9 cellular contexts compared by ENCODE assay signal in the genomic region with DNA sequence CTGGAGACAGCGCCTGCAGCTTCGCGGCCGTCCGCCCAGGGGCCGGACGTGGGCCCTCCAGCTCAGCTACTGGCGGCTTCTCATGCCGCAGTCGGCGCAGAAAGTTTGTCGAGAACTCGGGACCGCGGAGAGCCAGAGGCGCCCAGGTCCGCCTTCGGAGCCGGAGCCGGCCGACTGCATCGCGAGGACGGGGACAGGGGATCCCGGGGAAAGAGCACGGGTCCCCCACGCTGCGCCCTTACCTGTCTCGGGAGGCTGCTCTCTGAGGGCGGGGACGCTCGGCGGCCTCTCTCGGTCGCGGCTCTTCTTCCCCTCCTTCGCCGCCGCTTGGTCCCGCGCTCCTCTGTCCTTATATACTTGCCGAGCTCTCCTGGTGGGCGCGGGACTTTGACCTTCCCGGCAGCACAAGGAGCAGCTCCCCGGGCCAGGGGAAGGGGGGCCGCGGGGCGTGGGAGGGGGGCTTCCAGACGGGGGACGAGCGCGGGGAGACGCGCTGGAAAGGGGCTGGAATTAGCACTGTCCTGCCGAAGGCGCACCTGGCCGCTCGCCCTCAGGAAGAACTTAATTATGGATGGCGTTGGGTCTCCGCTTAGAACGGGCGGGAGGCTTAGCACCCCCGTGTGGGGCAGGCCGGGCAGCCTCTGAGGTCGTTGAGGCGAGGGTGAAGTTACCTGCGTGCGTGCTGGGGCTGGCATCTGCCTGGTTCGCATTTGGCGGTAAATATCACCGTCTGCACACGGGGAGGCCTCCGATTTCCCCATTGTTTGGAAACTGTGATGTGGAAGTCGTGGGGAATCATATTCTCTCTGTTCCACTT. TPM values are rescaled to one million over a fixed set of nuclear protein-coding genes. Genes with fewer than 3 reads are reported as not detected.
DNase-seq lines count a peak whose midpoint lies in the region; ATAC-seq, FAIRE-seq and TF ChIP-seq lines count a peak whose summit lies in the region.
"Had no signal": no experiment of that assay in that cellular context is flagged by ENCODE, and none has a peak within 500 bp of the region (broad histone marks: within the 10 kb centered on the region; RNA-seq: fewer than 3 reads in every experiment).

A gene (minus strand): TSS at position 325 of the 817 bp plus-strand sequence. CDS start 3,808 bp downstream, outside the sequence.

- no peak for TF ChIP-seq POLR2A in ovary (IDR thresholded peaks at IDR 0.05)

- no peak for TF ChIP-seq EP300 in ovary (IDR thresholded peaks at IDR 0.05)

- POLR2A ChIA-PET in Caco-2 (lab: Charles Lee), result interaction anchor here (0.6 to 0.7 kb wide), 2 partner anchors 32 to 248 kb away, joined by 3 to 7 read pairs; no protein-coding TSS in a partner anchor

- peaks cover 4% of the 10 kb centered on the region for H3K27me3 Mint-ChIP-seq in Caco-2 (ENCODE audit: insufficient read depth, unreplicated experiment)
- H3K27me3 Mint-ChIP-seq in IgD-negative memory B cell, result peaks cover 32% of the 10 kb centered on the region
- H3K27me3 Mint-ChIP-seq in activated T-helper 17 cell treated with anti-CD3 and anti-CD28 coated beads, Interleukin-2, amount 50 U/mL, for 72 hours, result peaks cover 31% of the 10 kb centered on the region

- no peaks in the 10 kb centered on the region for H3K27me3 ChIP-seq in Caco-2 (replicated peaks; ENCODE audit: control insufficient read depth, insufficient read depth, low read length)
- H3K27me3 ChIP-seq in ovary, result peaks cover 2% of the 10 kb centered on the region

- peaks cover 6% of the 10 kb centered on the region; the same call in 1 of the 2 replicates for H3K4me1 ChIP-seq in Caco-2
- H3K4me1 ChIP-seq in ovary (ENCODE audit: insufficient read depth), result peaks cover 2% of the 10 kb centered on the region

- no peak for FAIRE-seq in RCC 7860 (lab: Jason Lieb, UNC)

- DNase-seq in Caco-2, result peak in 1 of 2 experiments; percentile 63
- DNase-seq in germinal center (ENCODE audit: low spot score), result peak; percentile 32
- DNase-seq in ovary, result peak in 2 of 5 donors; percentile 32 to 46
- DNase-seq in SHP77 (lab: John Stamatoyannopoulos, UW), result no peak
- DNase-seq in RCC 7860 (ENCODE audit: low spot score), result no peak

- intact Hi-C loops in Caco-2 (cut with micrococcal nuclease; ENCODE audit: unreplicated experiment) (loop anchor here (1.0 kb wide), 1 partner anchor 36 kb away; no protein-coding TSS in a partner anchor), ovary (cut with DNase I) (no loop called here)

- peak; percentile 74 for ATAC-seq in activated T-helper 17 cell treated with anti-CD3 and anti-CD28 coated beads, Interleukin-2, amount 50 U/mL, for 72 hours (replicated peaks)
- no peak for ATAC-seq in HG03045 (IDR thresholded peaks at IDR 0.05; ENCODE audit: unreplicated experiment)

- H3K4me3 Mint-ChIP-seq in Caco-2 (ENCODE audit: unreplicated experiment) (peak within 1 kb of the TSS; percentile 85), IgD-negative memory B cell (peak within 1 kb of the TSS; percentile 69 to 85 (median 70))
- peak within 1 kb of the TSS; percentile 71 for H3K4me3 Mint-ChIP-seq in activated T-helper 17 cell treated with anti-CD3 and anti-CD28 coated beads, Interleukin-2, amount 50 U/mL, for 72 hours

- CTCF ChIA-PET in Caco-2 (lab: Charles Lee), result interaction anchor here (0.7 to 1.3 kb wide), 5 partner anchors 10 to 339 kb away, joined by 3 to 10 read pairs (median 3); no protein-coding TSS in a partner anchor

- H3K9me3 ChIP-seq in Caco-2, result no peaks in the 10 kb centered on the region
- no peaks in the 10 kb centered on the region for H3K9me3 ChIP-seq in ovary

- H3K4me3 ChIP-seq in Caco-2 (ENCODE audit: low read depth, low read length) (peak within 1 kb of the TSS; percentile 51), ovary (peak within 1 kb of the TSS; percentile 30)
- H3K4me3 ChIP-seq: lung had no signal

- peaks cover 5% of the 10 kb centered on the region for H3K36me3 Mint-ChIP-seq in Caco-2 (ENCODE audit: insufficient read depth, unreplicated experiment)
- H3K36me3 Mint-ChIP-seq in IgD-negative memory B cell, result no peaks in the 10 kb centered on the region
- no peaks in the 10 kb centered on the region for H3K36me3 Mint-ChIP-seq in activated T-helper 17 cell treated with anti-CD3 and anti-CD28 coated beads, Interleukin-2, amount 50 U/mL, for 72 hours (ENCODE audit: low read depth)

- H3K27ac Mint-ChIP-seq in Caco-2 (ENCODE audit: unreplicated experiment), result peak within 1 kb of the TSS; percentile 49
- H3K27ac Mint-ChIP-seq in IgD-negative memory B cell, result peak within 1 kb of the TSS in 2 of 3 donors; percentile 44 to 82
- H3K27ac Mint-ChIP-seq in activated T-helper 17 cell treated with anti-CD3 and anti-CD28 coated beads, Interleukin-2, amount 50 U/mL, for 72 hours, result no peak within 1 kb of the TSS

- H3K4me1 Mint-ChIP-seq in Caco-2 (ENCODE audit: low read depth, unreplicated experiment), result no peaks in the 10 kb centered on the region
- H3K4me1 Mint-ChIP-seq in IgD-negative memory B cell, result peaks cover 16 to 28% (median 21%) of the 10 kb centered on the region in 3 donors
- H3K4me1 Mint-ChIP-seq in activated T-helper 17 cell treated with anti-CD3 and anti-CD28 coated beads, Interleukin-2, amount 50 U/mL, for 72 hours, result no peaks in the 10 kb centered on the region

- no peak within 1 kb of the TSS for H3K27ac ChIP-seq in ovary

- no peaks in the 10 kb centered on the region for H3K36me3 ChIP-seq in Caco-2 (ENCODE audit: control insufficient read depth, insufficient read depth, low read length)
- no peaks in the 10 kb centered on the region for H3K36me3 ChIP-seq in ovary

- H3K9me3 Mint-ChIP-seq in Caco-2 (ENCODE audit: unreplicated experiment), result no peaks in the 10 kb centered on the region
- H3K9me3 Mint-ChIP-seq in IgD-negative memory B cell, result no peaks in the 10 kb centered on the region
- H3K9me3 Mint-ChIP-seq in activated T-helper 17 cell treated with anti-CD3 and anti-CD28 coated beads, Interleukin-2, amount 50 U/mL, for 72 hours, result no peaks in the 10 kb centered on the region

- 4 to 6% (median 5%) methylated on average over 43 to 75 of the region's 75 CpGs for WGBS in ovary, 3 donors

- TF ChIP-seq CTCF in Caco-2 (IDR thresholded peaks at IDR 0.05; ENCODE audit: insufficient read depth in 1 of 2, low read depth in 1 of 2, low read length in 1 of 2, severe bottlenecking in 1 of 2, unreplicated experiment in 1 of 2), result no peak
- TF ChIP-seq CTCF in ovary (IDR thresholded peaks at IDR 0.05), result no peak

- BruUV-seq in Caco-2 (replicated peaks; lab: Mats Ljungman, UMichigan), result no TSS peak

RNA-seq across cellular contexts. Expression of the gene that starts here (rescaled TPM):
- 10.5 and 14.9 TPM in 2 replicates for total RNA-seq in Caco-2 (2022)
- polyA plus RNA-seq in IgD-negative memory B cell, result 10.1 TPM
- 1 to 10 TPM; 5.2 to 6.1 TPM for total RNA-seq in activated T-helper 17 cell treated with anti-CD3 and anti-CD28 coated beads, Interleukin-2, amount 50 U/mL, for 72 hours
- total RNA-seq in ovary, result 1 to 10 TPM; 1.4 to 3.3 (median 1.9) TPM
- 1 to 10 TPM in 1 of 2 donors, not detected in 1; 5.0 TPM for polyA plus RNA-seq in ovary
